ENCODE assay signal across 8 cellular contexts in the genomic region with DNA sequence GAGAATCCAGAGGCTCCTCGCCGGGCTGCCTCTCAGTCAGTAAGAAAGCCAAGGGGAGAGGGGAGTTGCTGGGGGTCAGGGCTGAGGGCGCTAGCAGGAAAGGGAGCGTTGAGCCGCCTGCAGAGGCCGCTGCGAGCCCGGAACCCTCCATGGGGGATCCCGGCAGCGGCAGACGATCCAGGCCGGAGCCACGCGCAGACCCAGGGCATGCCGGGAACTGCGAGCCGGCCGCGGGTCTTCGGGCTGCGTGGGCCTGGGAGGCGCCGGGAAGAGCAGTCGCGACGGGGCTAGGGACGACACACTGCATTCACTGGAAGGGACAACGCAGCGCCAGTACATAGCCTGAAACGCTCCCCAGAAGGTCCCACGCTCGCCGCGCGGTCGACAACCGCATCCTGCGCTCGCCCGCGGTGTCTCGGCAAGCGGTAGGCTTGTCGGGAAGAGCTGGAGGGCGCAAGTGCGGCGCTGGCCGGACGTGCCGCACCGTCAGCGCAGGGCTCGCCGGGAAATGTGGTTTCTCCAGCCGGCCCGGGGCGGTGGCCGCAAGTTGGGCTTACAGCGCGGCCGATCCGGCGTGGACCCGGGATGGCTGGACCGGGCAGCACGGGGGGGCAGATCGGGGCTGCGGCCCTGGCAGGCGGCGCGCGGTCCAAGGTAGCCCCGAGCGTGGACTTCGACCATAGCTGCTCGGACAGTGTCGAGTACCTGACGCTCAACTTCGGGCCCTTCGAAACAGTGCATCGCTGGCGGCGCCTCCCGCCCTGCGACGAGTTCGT. TPM values are rescaled to one million over a fixed set of nuclear protein-coding genes. Genes with fewer than 3 reads are reported as not detected.
A peak's percentile ranks its signal among the peaks of the same experiment; 100 is the strongest.
DNase-seq lines count a peak whose midpoint lies in the region; ATAC-seq and TF ChIP-seq lines count a peak whose summit lies in the region.

A gene (plus strand): TSS at position 511 of the 776 bp plus-strand sequence. CDS start 75 bp downstream, at position 586.

- WGBS in gastroesophageal sphincter (ENCODE audit: low coverage in 1 of 2), 2 donors, result no CpG with 5 or more reads among the region's 87 CpGs
- WGBS in testis, 2 donors, result 0% methylated on average over 46 to 81 of the region's 87 CpGs

- intact Hi-C loops in testis (cut with DNase I; ENCODE audit: low total_unique reads), result no loop called here

- no peak for TF ChIP-seq EP300 in gastroesophageal sphincter (IDR thresholded peaks at IDR 0.05)

- peak within 1 kb of the TSS; percentile 88 for H3K4me3 ChIP-seq in SK-N-MC
- H3K4me3 ChIP-seq in gastroesophageal sphincter, result peak within 1 kb of the TSS; percentile 61 to 62
- H3K4me3 ChIP-seq in testis, result peak within 1 kb of the TSS; percentile 69 to 86

- TF ChIP-seq CTCF in gastroesophageal sphincter (IDR thresholded peaks at IDR 0.05) (peak in 3 of 4 experiments; percentile 35 to 83 (median 54)), testis (IDR thresholded peaks at IDR 0.05) (peak; percentile 54 to 73 (median 61))

- H3K9me3 ChIP-seq in SK-N-MC (ENCODE audit: low read depth, low read length) (peaks cover 7% of the 10 kb centered on the region; the same call in 1 of the 2 replicates), gastroesophageal sphincter (peaks cover 0 to 9% (median 0%) of the 10 kb centered on the region in 3 donors), testis (no peaks in the 10 kb centered on the region)

- peaks cover 12% of the 10 kb centered on the region for H3K9me3 Mint-ChIP-seq in activated naive CD4-positive, alpha-beta T cell treated with anti-CD3 and anti-CD28 coated beads, Interleukin-2, amount 10 ng/mL, durations not matched to agents 7 days and 5 days

- H3K36me3 ChIP-seq in SK-N-MC (ENCODE audit: insufficient read depth, low read length), result peaks cover 10% of the 10 kb centered on the region
- peaks cover 0 to 31% of the 10 kb centered on the region in 2 donors for H3K36me3 ChIP-seq in gastroesophageal sphincter
- no peaks in the 10 kb centered on the region for H3K36me3 ChIP-seq in testis (ENCODE audit: low read depth, missing control alignments)

- ATAC-seq in GM21717 (IDR thresholded peaks at IDR 0.05; ENCODE audit: unreplicated experiment) (peak; percentile 53), gastroesophageal sphincter (peak; percentile 92)

- H3K27me3 Mint-ChIP-seq in activated naive CD4-positive, alpha-beta T cell treated with anti-CD3 and anti-CD28 coated beads, Interleukin-2, amount 10 ng/mL, durations not matched to agents 7 days and 5 days, result peaks cover 6% of the 10 kb centered on the region

- H3K27ac ChIP-seq in SK-N-MC (peak within 1 kb of the TSS; percentile 69; the same call in 1 of the 2 replicates), gastroesophageal sphincter (peak within 1 kb of the TSS; percentile 74 to 96 (median 94)), testis (peak within 1 kb of the TSS; percentile 75 to 95)

- DNase-seq in ELR (ENCODE audit: low read depth) (peak; percentile 88), KG1 (lab: John Stamatoyannopoulos, UW) (peak; percentile 85), SK-N-MC (ENCODE audit: low read depth, low spot score) (no peak), nucleus accumbens (lab: John Stamatoyannopoulos, UW) (peak in 54 of 56 donors; percentile 56 to 96 (median 86)), testis (peak; percentile 91)
- peak; percentile 82 for DNase-seq in activated naive CD4-positive, alpha-beta T cell treated with anti-CD3 and anti-CD28 coated beads, Interleukin-2, amount 10 ng/mL, durations not matched to agents 7 days and 5 days

- peaks cover 14% of the 10 kb centered on the region for H3K36me3 Mint-ChIP-seq in activated naive CD4-positive, alpha-beta T cell treated with anti-CD3 and anti-CD28 coated beads, Interleukin-2, amount 10 ng/mL, durations not matched to agents 7 days and 5 days

- H3K4me3 Mint-ChIP-seq in activated naive CD4-positive, alpha-beta T cell treated with anti-CD3 and anti-CD28 coated beads, Interleukin-2, amount 10 ng/mL, durations not matched to agents 7 days and 5 days, result peak within 1 kb of the TSS; percentile 85

- peak within 1 kb of the TSS; percentile 96 for H3K9ac ChIP-seq in SK-N-MC (ENCODE audit: insufficient read length)

- peak within 1 kb of the TSS; percentile 89 for H3K27ac Mint-ChIP-seq in activated naive CD4-positive, alpha-beta T cell treated with anti-CD3 and anti-CD28 coated beads, Interleukin-2, amount 10 ng/mL, durations not matched to agents 7 days and 5 days

- H3K4me1 ChIP-seq in gastroesophageal sphincter (peaks cover 3 to 49% (median 32%) of the 10 kb centered on the region in 3 donors), testis (peaks cover 21% of the 10 kb centered on the region)

- H3K4me1 Mint-ChIP-seq in activated naive CD4-positive, alpha-beta T cell treated with anti-CD3 and anti-CD28 coated beads, Interleukin-2, amount 10 ng/mL, durations not matched to agents 7 days and 5 days, result peaks cover 37% of the 10 kb centered on the region

- CTCF ChIA-PET in activated naive CD4-positive, alpha-beta T cell treated with anti-CD3 and anti-CD28 coated beads, Interleukin-2, amount 10 ng/mL, durations not matched to agents 7 days and 5 days (lab: Charles Lee), result interaction anchor here (1.0 to 1.8 kb wide), 5 partner anchors 18 to 96 kb away, joined by 3 to 8 read pairs (median 4); a partner anchor contains a TSS

- peak; percentile 94 to 96 for TF ChIP-seq POLR2A in gastroesophageal sphincter (IDR thresholded peaks at IDR 0.05)
- TF ChIP-seq POLR2A in testis (IDR thresholded peaks at IDR 0.05), result peak; percentile 39

- no peaks in the 10 kb centered on the region for H3K27me3 ChIP-seq in gastroesophageal sphincter
- H3K27me3 ChIP-seq in testis, result no peaks in the 10 kb centered on the region

RNA-seq across cellular contexts. Expression of the gene that starts here (rescaled TPM):
- total RNA-seq in gastroesophageal sphincter (10 to 100 TPM; 45.4 to 63.0 (median 53.4) TPM), testis (10 to 100 TPM; 61.5 to 61.6 TPM)
- polyA plus RNA-seq in testis (ENCODE audit: insufficient read depth, low read depth, low replicate concordance), result 32.4 TPM
